17 cellular contexts compared by ENCODE assay signal in the genomic region with DNA sequence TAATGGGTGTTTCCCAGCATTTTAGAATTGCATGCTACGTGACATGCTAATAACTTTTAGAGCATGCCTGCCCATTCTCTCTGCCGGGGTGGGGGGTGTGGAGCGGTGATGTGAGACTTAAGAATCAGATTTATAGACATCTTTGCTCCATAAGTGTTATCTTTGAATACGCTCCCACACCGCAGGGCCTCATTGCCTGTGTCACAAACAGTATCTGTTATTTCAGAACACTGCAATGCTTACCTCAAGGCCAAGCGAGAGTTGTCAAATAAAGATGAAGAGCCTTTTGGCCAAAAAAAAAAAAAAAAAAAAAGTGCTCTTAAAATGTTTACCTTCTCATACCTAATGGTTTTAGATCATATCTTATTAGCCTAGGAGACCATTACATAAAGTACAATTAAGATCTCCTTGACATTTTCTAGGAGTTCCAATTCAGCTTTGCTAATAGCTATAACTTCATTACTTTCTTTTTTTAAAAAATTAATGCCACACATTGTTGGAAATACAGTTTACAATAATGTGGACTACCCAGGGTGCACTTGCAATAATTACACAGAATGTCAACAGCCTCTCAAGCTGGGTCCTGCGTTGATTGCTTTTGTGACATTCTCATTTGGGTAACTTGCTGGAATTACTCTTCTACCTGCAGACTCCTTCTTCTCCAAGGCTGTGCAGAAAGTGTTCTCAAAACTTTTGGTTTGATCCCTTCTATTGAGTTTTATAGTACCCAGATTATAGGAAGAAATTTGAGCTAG.
DNase-seq lines count a peak whose midpoint lies in the region; ATAC-seq and TF ChIP-seq lines count a peak whose summit lies in the region.
"Had no signal": no experiment of that assay in that cellular context is flagged by ENCODE, and none has a peak within 500 bp of the region (broad histone marks: within the 10 kb centered on the region; RNA-seq: fewer than 3 reads in every experiment).

No MANE protein-coding gene starts in this region.

- peak overlapping the region; percentile 30 for H3K4me3 Mint-ChIP-seq in nephron progenitor cell
- H3K4me3 Mint-ChIP-seq in immature natural killer cell: no peak overlapping the region
- H3K4me3 Mint-ChIP-seq in activated T-cell treated with anti-CD3 and anti-CD28 coated beads, Interleukin-2, amount 50 U/mL, for 24 hours: no peak overlapping the region
- H3K4me3 Mint-ChIP-seq: activated CD4-positive, alpha-beta T cell treated with anti-CD3 and anti-CD28 coated beads for 36 hours had no signal

- H3K4me1 Mint-ChIP-seq in nephron progenitor cell (peaks cover 22% of the 10 kb centered on the region), immature natural killer cell (peaks cover 0 to 10% of the 10 kb centered on the region in 2 donors)
- peaks cover 6% of the 10 kb centered on the region for H3K4me1 Mint-ChIP-seq in activated T-cell treated with anti-CD3 and anti-CD28 coated beads, Interleukin-2, amount 50 U/mL, for 24 hours (ENCODE audit: low read depth)
- H3K4me1 Mint-ChIP-seq: activated CD4-positive, alpha-beta T cell treated with anti-CD3 and anti-CD28 coated beads for 36 hours had no signal

- peak overlapping the region; percentile 68 for H3K27ac Mint-ChIP-seq in nephron progenitor cell
- no peak overlapping the region for H3K27ac Mint-ChIP-seq in immature natural killer cell
- H3K27ac Mint-ChIP-seq in activated T-cell treated with anti-CD3 and anti-CD28 coated beads, Interleukin-2, amount 50 U/mL, for 24 hours: no peak overlapping the region
- H3K27ac Mint-ChIP-seq: activated CD4-positive, alpha-beta T cell treated with anti-CD3 and anti-CD28 coated beads for 36 hours had no signal

- H3K9me3 Mint-ChIP-seq in nephron progenitor cell: peaks cover 10% of the 10 kb centered on the region
- H3K9me3 Mint-ChIP-seq in immature natural killer cell: peaks cover 0 to 3% (median 0%) of the 10 kb centered on the region in 6 donors
- H3K9me3 Mint-ChIP-seq in activated T-cell treated with anti-CD3 and anti-CD28 coated beads, Interleukin-2, amount 50 U/mL, for 24 hours: no peaks in the 10 kb centered on the region

- H3K36me3 Mint-ChIP-seq in nephron progenitor cell (ENCODE audit: low read depth) (no peaks in the 10 kb centered on the region), immature natural killer cell (peaks cover 0 to 4% (median 0%) of the 10 kb centered on the region in 3 donors)
- H3K36me3 Mint-ChIP-seq in activated T-cell treated with anti-CD3 and anti-CD28 coated beads, Interleukin-2, amount 50 U/mL, for 24 hours (ENCODE audit: low read depth): no peaks in the 10 kb centered on the region

- DNase-seq in HT-29 (ENCODE audit: low spot score) (peak; percentile 15), NCI-H187 treated with DMSO at 0.1 percent for 48 hours (lab: John Stamatoyannopoulos, UW) (peak; percentile 99), SHP77 treated with DMSO at 0.1 percent for 48 hours (lab: John Stamatoyannopoulos, UW) (peak; percentile 71), nephron progenitor cell (peak; percentile 20), immature natural killer cell (no peak)
- no peak for DNase-seq in activated T-cell treated with anti-CD3 and anti-CD28 coated beads, Interleukin-2, amount 50 U/mL, for 24 hours
- DNase-seq: activated CD4-positive, alpha-beta T cell treated with anti-CD3 and anti-CD28 coated beads for 36 hours; activated gamma-delta T cell; aorta; Calu3; cerebellar nuclear complex; left ventricle myocardium inferior; NCI-H446 treated with DMSO at 0.1 percent for 48 hours; stimulated activated CD4-positive, alpha-beta T cell treated with anti-CD3 and anti-CD28 coated beads, Interleukin-4, amount 100 ng/mL, for 1 hour; substantia nigra had no signal

- no peaks in the 10 kb centered on the region for H3K27me3 Mint-ChIP-seq in nephron progenitor cell (ENCODE audit: low read depth, poor library complexity)
- peaks cover 0 to 2% (median 2%) of the 10 kb centered on the region in 3 donors for H3K27me3 Mint-ChIP-seq in immature natural killer cell (ENCODE audit: low read depth in 3 of 3)
- no peaks in the 10 kb centered on the region for H3K27me3 Mint-ChIP-seq in activated T-cell treated with anti-CD3 and anti-CD28 coated beads, Interleukin-2, amount 50 U/mL, for 24 hours
- H3K27me3 Mint-ChIP-seq: activated CD4-positive, alpha-beta T cell treated with anti-CD3 and anti-CD28 coated beads for 36 hours had no signal

- TF ChIP-seq CTCF in nephron progenitor cell (IDR thresholded peaks at IDR 0.05): no peak

- no peak for ATAC-seq in HG02798 (IDR thresholded peaks at IDR 0.05; ENCODE audit: poor library complexity, unreplicated experiment)
- ATAC-seq in GM21825 (IDR thresholded peaks at IDR 0.05; ENCODE audit: unreplicated experiment): no peak
- ATAC-seq: activated CD4-positive, alpha-beta T cell treated with anti-CD3 and anti-CD28 coated beads for 36 hours had no signal

Comparison
In these comparisons a context has a peak if more than half of its experiments do, and no peak if none do; other contexts are left out.
1. DNase-seq: peak in HT-29 (single experiment), NCI-H187 treated with DMSO at 0.1 percent for 48 hours (single experiment), SHP77 treated with DMSO at 0.1 percent for 48 hours (single experiment) and nephron progenitor cell (single experiment); none in immature natural killer cell (0 of 3) and activated T-cell treated with anti-CD3 and anti-CD28 coated beads, Interleukin-2, amount 50 U/mL, for 24 hours (single experiment).